8 cellular contexts compared by ENCODE assay signal in the genomic region with DNA sequence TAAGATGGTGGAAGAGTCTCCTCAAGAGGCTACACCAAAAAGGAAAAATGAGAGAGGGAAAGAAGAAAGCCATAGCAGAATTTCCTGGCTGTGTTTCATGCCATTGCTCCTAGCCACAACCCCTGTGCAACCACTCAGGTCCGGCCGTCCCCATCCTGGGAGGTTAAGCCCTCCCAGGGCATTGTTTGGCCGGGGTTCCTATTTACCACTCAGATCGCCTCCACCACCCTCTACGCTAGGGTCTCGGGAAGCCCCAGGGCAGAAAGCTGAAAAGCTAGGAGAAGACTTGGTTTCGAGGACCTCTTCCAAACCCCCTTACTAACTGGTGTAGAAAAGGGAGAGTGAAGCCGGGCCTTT. TPM values are rescaled to one million over a fixed set of nuclear protein-coding genes. Genes with fewer than 3 reads are reported as not detected.
DNase-seq lines count a peak whose midpoint lies in the region; TF ChIP-seq lines count a peak whose summit lies in the region.

No MANE protein-coding gene starts in this region.

- H3K9ac ChIP-seq in neuronal stem cell (ENCODE audit: low read depth, low read length, poor library complexity) = peak overlapping the region; percentile 92

- H4K91ac ChIP-seq in neuronal stem cell (ENCODE audit: low read depth, low read length, poor library complexity) = no peak overlapping the region

- H3K18ac ChIP-seq in neuronal stem cell (ENCODE audit: low read length) = peak overlapping the region; percentile 99

- intact Hi-C loops in activated T-helper 1 cell treated with anti-CD3 and anti-CD28 coated beads, Interleukin-12 subunit alpha, Interleukin-12 subunit beta, Interleukin-2, Interleukin-4 antibody, amounts not matched to agents 30 ng/mL and 10 ng/mL and 1 ng/mL, durations not matched to agents 14 hours and 24 hours and 36 hours (cut with micrococcal nuclease) = loop anchor here (1.0 to 10.0 kb wide), 7 partner anchors 57 to 810 kb away; partner anchors contain the start of genes MRRF, PDCL, RBM18 and STRBP

- H2AFZ ChIP-seq in neuronal stem cell (ENCODE audit: low read length) = peak overlapping the region; percentile 85

- H2AK5ac ChIP-seq in neuronal stem cell (ENCODE audit: low read depth, low read length) = peak overlapping the region; percentile 46

- peak overlapping the region; percentile 100 for H3K23ac ChIP-seq in neuronal stem cell (ENCODE audit: low read depth, low read length, poor library complexity)

- H3K4me1 ChIP-seq in neuronal stem cell (ENCODE audit: control insufficient read depth in 2 of 2, insufficient read depth in 1 of 2, low read depth in 1 of 2, low read length in 2 of 2) = peaks cover 0 to 9% of the 10 kb centered on the region in 2 donors

- TF ChIP-seq CTCF in HFF-Myc (IDR thresholded peaks at IDR 0.05; ENCODE audit: low read depth, low read length, missing control alignments) (no peak), foreskin fibroblast (IDR thresholded peaks at IDR 0.05; ENCODE audit: low read depth, low read length) (no peak)

- H3K4me3 Mint-ChIP-seq in activated T-helper 1 cell treated with anti-CD3 and anti-CD28 coated beads, Interleukin-12 subunit alpha, Interleukin-12 subunit beta, Interleukin-2, Interleukin-4 antibody, amounts not matched to agents 30 ng/mL and 10 ng/mL and 1 ng/mL, durations not matched to agents 14 hours and 24 hours and 36 hours = peak overlapping the region; percentile 95

- H3K27ac ChIP-seq in neuronal stem cell (replicated peaks; ENCODE audit: low read length) = peak overlapping the region; percentile 95

- H3K4me3 ChIP-seq in HFF-Myc (replicated peaks; ENCODE audit: low read depth, low read length) (peak overlapping the region; percentile 84), MG63 (peak overlapping the region; percentile 70), foreskin fibroblast (ENCODE audit: low read depth in 1 of 2, low read length in 2 of 2) (peak overlapping the region; percentile 59 to 70), neuronal stem cell (ENCODE audit: low read length in 2 of 2) (peak overlapping the region; percentile 66 to 90)

- peak overlapping the region; percentile 71 for H3K4me2 ChIP-seq in neuronal stem cell (ENCODE audit: insufficient read depth, low read length, poor library complexity, severe bottlenecking)

- peak overlapping the region; percentile 82 for H3K14ac ChIP-seq in neuronal stem cell (ENCODE audit: low read length)

- peaks cover 52% of the 10 kb centered on the region for H3K4me1 Mint-ChIP-seq in activated T-helper 1 cell treated with anti-CD3 and anti-CD28 coated beads, Interleukin-12 subunit alpha, Interleukin-12 subunit beta, Interleukin-2, Interleukin-4 antibody, amounts not matched to agents 30 ng/mL and 10 ng/mL and 1 ng/mL, durations not matched to agents 14 hours and 24 hours and 36 hours (ENCODE audit: low read depth)

- no peaks in the 10 kb centered on the region for H3K9me3 Mint-ChIP-seq in activated T-helper 1 cell treated with anti-CD3 and anti-CD28 coated beads, Interleukin-12 subunit alpha, Interleukin-12 subunit beta, Interleukin-2, Interleukin-4 antibody, amounts not matched to agents 30 ng/mL and 10 ng/mL and 1 ng/mL, durations not matched to agents 14 hours and 24 hours and 36 hours

- H3K36me3 Mint-ChIP-seq in activated T-helper 1 cell treated with anti-CD3 and anti-CD28 coated beads, Interleukin-12 subunit alpha, Interleukin-12 subunit beta, Interleukin-2, Interleukin-4 antibody, amounts not matched to agents 30 ng/mL and 10 ng/mL and 1 ng/mL, durations not matched to agents 14 hours and 24 hours and 36 hours (ENCODE audit: low read depth) = peaks cover 11% of the 10 kb centered on the region

- no peak overlapping the region for H2BK12ac ChIP-seq in neuronal stem cell (ENCODE audit: low read length)

- H2BK15ac ChIP-seq in neuronal stem cell (ENCODE audit: low read length) = peak overlapping the region; percentile 94

- no peaks in the 10 kb centered on the region for H3K27me3 Mint-ChIP-seq in activated T-helper 1 cell treated with anti-CD3 and anti-CD28 coated beads, Interleukin-12 subunit alpha, Interleukin-12 subunit beta, Interleukin-2, Interleukin-4 antibody, amounts not matched to agents 30 ng/mL and 10 ng/mL and 1 ng/mL, durations not matched to agents 14 hours and 24 hours and 36 hours (ENCODE audit: insufficient read depth)

- H3K9me3 ChIP-seq in MG63 = no peaks in the 10 kb centered on the region
- no peaks in the 10 kb centered on the region for H3K9me3 ChIP-seq in neuronal stem cell (replicated peaks in 1 of 2; ENCODE audit: control insufficient read depth in 2 of 2, insufficient read depth in 1 of 2, low read depth in 1 of 2, low read length in 2 of 2)

- peaks cover 10% of the 10 kb centered on the region for H3K36me3 ChIP-seq in MG63
- peaks cover 0 to 28% of the 10 kb centered on the region in 2 donors for H3K36me3 ChIP-seq in neuronal stem cell (replicated peaks in 1 of 2; ENCODE audit: control insufficient read depth in 2 of 2, insufficient read depth in 2 of 2, low read length in 2 of 2)

- H2BK120ac ChIP-seq in neuronal stem cell (ENCODE audit: low read depth, low read length) = no peak overlapping the region

- H3K27ac Mint-ChIP-seq in activated T-helper 1 cell treated with anti-CD3 and anti-CD28 coated beads, Interleukin-12 subunit alpha, Interleukin-12 subunit beta, Interleukin-2, Interleukin-4 antibody, amounts not matched to agents 30 ng/mL and 10 ng/mL and 1 ng/mL, durations not matched to agents 14 hours and 24 hours and 36 hours = peak overlapping the region; percentile 89

- no peaks in the 10 kb centered on the region for H3K27me3 ChIP-seq in MG63
- no peaks in the 10 kb centered on the region for H3K27me3 ChIP-seq in neuronal stem cell (ENCODE audit: control insufficient read depth in 3 of 3, insufficient read depth in 3 of 3, low read depth in 1 of 3, low read length in 3 of 3)

- peak; percentile 43 for DNase-seq in activated CD4-positive, alpha-beta T cell treated with anti-CD3 and anti-CD28 coated beads for 48 hours
- DNase-seq in activated CD4-positive, alpha-beta T cell treated with anti-CD3 and anti-CD28 coated beads, Interleukin-2, amount 50 U/mL, for 1 hour = no peak
- DNase-seq in HFF-Myc (ENCODE audit: extremely low read depth, low read depth) (no peak), MG63 (peak; percentile 51), foreskin fibroblast (peak; percentile 10 to 65), neuronal stem cell (ENCODE audit: low spot score) (no peak), occipital lobe (lab: John Stamatoyannopoulos, UW) (no peak)
- peak; percentile 11 for DNase-seq in activated T-helper 1 cell treated with anti-CD3 and anti-CD28 coated beads, Interleukin-12 subunit alpha, Interleukin-12 subunit beta, Interleukin-2, Interleukin-4 antibody, amounts not matched to agents 30 ng/mL and 10 ng/mL and 1 ng/mL, durations not matched to agents 14 hours and 24 hours and 36 hours (ENCODE audit: low spot score)

- no CpG with 5 or more reads among the region's 8 CpGs for WGBS in neuronal stem cell (ENCODE audit: extremely low coverage in 2 of 2, insufficient read length in 2 of 2, insufficient replicate concordance in 1 of 2), 2 donors

- H3K4ac ChIP-seq in neuronal stem cell (ENCODE audit: low read length) = no peak overlapping the region

- no peaks in the 10 kb centered on the region for H3K79me1 ChIP-seq in neuronal stem cell (ENCODE audit: low read depth, low read length)

- peak overlapping the region; percentile 95 for H2BK5ac ChIP-seq in neuronal stem cell (ENCODE audit: low read length)

- H4K8ac ChIP-seq in neuronal stem cell (ENCODE audit: low read depth, low read length) = no peak overlapping the region

RNA-seq across cellular contexts. Expression of gene RC3H2, which starts 0.7 kb away (rescaled TPM):
- total RNA-seq in MG63 (2014; rRNA removed; shearing (Covaris generic); ENCODE audit: low replicate concordance) = 17.6 and 25.1 TPM in 2 replicates
- 39.8 and 49.3 TPM in 2 replicates for total RNA-seq in activated T-helper 1 cell treated with anti-CD3 and anti-CD28 coated beads, Interleukin-12 subunit alpha, Interleukin-12 subunit beta, Interleukin-2, Interleukin-4 antibody, amounts not matched to agents 30 ng/mL and 10 ng/mL and 1 ng/mL, durations not matched to agents 14 hours and 24 hours and 36 hours
- polyA plus RNA-seq in neuronal stem cell (2013, experiment 1 of 2) = 31.0 TPM
- 34.1 TPM for polyA plus RNA-seq in neuronal stem cell (2013, experiment 2 of 2)
- 125 TPM for total RNA-seq in occipital lobe

RNA-seq across cellular contexts. Expression of gene ZBTB6, which starts 8.7 kb away (rescaled TPM):
- 4.3 and 8.0 TPM in 2 replicates for total RNA-seq in MG63 (2014; rRNA removed; shearing (Covaris generic); ENCODE audit: low replicate concordance)
- 12.1 and 12.6 TPM in 2 replicates for total RNA-seq in activated T-helper 1 cell treated with anti-CD3 and anti-CD28 coated beads, Interleukin-12 subunit alpha, Interleukin-12 subunit beta, Interleukin-2, Interleukin-4 antibody, amounts not matched to agents 30 ng/mL and 10 ng/mL and 1 ng/mL, durations not matched to agents 14 hours and 24 hours and 36 hours
- 7.2 TPM for polyA plus RNA-seq in neuronal stem cell (2013, experiment 1 of 2)
- polyA plus RNA-seq in neuronal stem cell (2013, experiment 2 of 2) = 7.9 TPM
- 88.0 TPM for total RNA-seq in occipital lobe

RNA-seq across cellular contexts. Expression of gene ZBTB26, which starts 26.9 kb away (rescaled TPM):
- total RNA-seq in MG63 (2014; rRNA removed; shearing (Covaris generic); ENCODE audit: low replicate concordance) = 0.82 and 2.3 TPM in 2 replicates
- total RNA-seq in activated T-helper 1 cell treated with anti-CD3 and anti-CD28 coated beads, Interleukin-12 subunit alpha, Interleukin-12 subunit beta, Interleukin-2, Interleukin-4 antibody, amounts not matched to agents 30 ng/mL and 10 ng/mL and 1 ng/mL, durations not matched to agents 14 hours and 24 hours and 36 hours = 8.3 and 9.9 TPM in 2 replicates
- 10.8 TPM for polyA plus RNA-seq in neuronal stem cell (2013, experiment 1 of 2)
- 11.4 TPM for polyA plus RNA-seq in neuronal stem cell (2013, experiment 2 of 2)
- total RNA-seq in occipital lobe = 10.6 TPM

RNA-seq across cellular contexts. Expression of gene RABGAP1, which starts 36.4 kb away (rescaled TPM):
- 15.3 and 50.2 TPM in 2 replicates for total RNA-seq in MG63 (2014; rRNA removed; shearing (Covaris generic); ENCODE audit: low replicate concordance)
- total RNA-seq in activated T-helper 1 cell treated with anti-CD3 and anti-CD28 coated beads, Interleukin-12 subunit alpha, Interleukin-12 subunit beta, Interleukin-2, Interleukin-4 antibody, amounts not matched to agents 30 ng/mL and 10 ng/mL and 1 ng/mL, durations not matched to agents 14 hours and 24 hours and 36 hours = 26.6 and 30.2 TPM in 2 replicates
- polyA plus RNA-seq in neuronal stem cell (2013, experiment 1 of 2) = 30.1 TPM
- 29.7 TPM for polyA plus RNA-seq in neuronal stem cell (2013, experiment 2 of 2)
- total RNA-seq in occipital lobe = 115 TPM

Comparison
In these comparisons a context has a peak if more than half of its experiments do, and no peak if none do; other contexts are left out.
1. DNase-seq: peak in activated CD4-positive, alpha-beta T cell treated with anti-CD3 and anti-CD28 coated beads for 48 hours (single experiment), MG63 (single experiment), activated T-helper 1 cell treated with anti-CD3 and anti-CD28 coated beads, Interleukin-12 subunit alpha, Interleukin-12 subunit beta, Interleukin-2, Interleukin-4 antibody, amounts not matched to agents 30 ng/mL and 10 ng/mL and 1 ng/mL, durations not matched to agents 14 hours and 24 hours and 36 hours (single experiment) and foreskin fibroblast (2 of 2); none in activated CD4-positive, alpha-beta T cell treated with anti-CD3 and anti-CD28 coated beads, Interleukin-2, amount 50 U/mL, for 1 hour (single experiment), HFF-Myc (single experiment), neuronal stem cell (single experiment) and occipital lobe (single experiment).
2. Peak in every context shown above with its lines, with median percentiles within 50 percentile points of each other: H3K4me3 ChIP-seq.